8 cellular contexts compared by ENCODE assay signal in the genomic region with DNA sequence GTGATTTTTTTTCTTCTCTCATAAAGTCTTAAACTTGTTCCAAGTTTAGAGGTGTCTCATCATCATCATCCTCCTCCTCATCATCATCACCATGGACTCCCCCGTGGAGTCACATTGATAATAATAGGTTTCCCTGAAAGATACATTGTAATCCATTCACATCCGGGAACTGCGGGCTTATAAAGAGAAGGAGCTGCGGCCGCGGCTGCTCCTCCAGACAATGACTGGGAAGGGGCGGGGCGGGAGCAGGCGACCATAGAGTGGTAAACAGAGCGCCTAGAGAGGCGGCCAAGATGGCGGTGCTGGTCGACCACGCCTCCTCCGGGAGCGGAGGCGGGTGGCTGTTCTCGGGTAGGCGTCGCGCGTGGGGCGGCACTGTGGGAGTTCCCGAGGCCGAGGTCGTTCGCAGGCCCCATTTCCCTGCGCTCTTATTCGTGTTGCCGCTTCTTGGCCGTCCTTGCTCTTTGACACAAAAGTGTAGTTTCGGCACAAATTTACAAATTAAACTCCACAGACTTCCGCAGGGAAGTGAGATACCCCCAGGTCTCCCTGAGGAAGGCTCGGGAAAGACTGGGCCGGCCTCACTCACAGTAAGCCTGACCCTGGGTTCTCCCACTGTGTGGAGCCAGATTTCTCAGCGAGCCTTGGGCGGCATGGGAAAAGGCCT. TPM values are rescaled to one million over a fixed set of nuclear protein-coding genes. Genes with fewer than 3 reads are reported as not detected.
A peak's percentile ranks its signal among the peaks of the same experiment; 100 is the strongest.
DNase-seq lines count a peak whose midpoint lies in the region; ATAC-seq, FAIRE-seq and TF ChIP-seq lines count a peak whose summit lies in the region.

No MANE protein-coding gene starts in this region.

- H3K27ac Mint-ChIP-seq in activated CD8-positive, alpha-beta T cell treated with anti-CD3 and anti-CD28 coated beads, Interleukin-2, amount 10 ng/mL, durations not matched to agents 7 days and 5 days: peak overlapping the region; percentile 79

- peak; percentile 81 for ATAC-seq in HG03460 (IDR thresholded peaks at IDR 0.05; ENCODE audit: unreplicated experiment)
- ATAC-seq in activated CD8-positive, alpha-beta T cell treated with anti-CD3 and anti-CD28 coated beads, Interleukin-2, amount 10 ng/mL, durations not matched to agents 7 days and 5 days: peak; percentile 88
- peak; percentile 99 for ATAC-seq in lower lobe of right lung

- H3K4me3 Mint-ChIP-seq in activated CD8-positive, alpha-beta T cell treated with anti-CD3 and anti-CD28 coated beads, Interleukin-2, amount 10 ng/mL, durations not matched to agents 7 days and 5 days: peak overlapping the region; percentile 70

- H3K4me1 ChIP-seq in lower lobe of right lung: peaks cover 6% of the 10 kb centered on the region

- peak overlapping the region; percentile 86 for H3K27ac ChIP-seq in lower lobe of right lung

- H3K36me3 ChIP-seq in lower lobe of right lung: no peaks in the 10 kb centered on the region

- no peak for TF ChIP-seq CTCF in lower lobe of right lung (IDR thresholded peaks at IDR 0.05)

- intact Hi-C loops in lower lobe of right lung (cut with DNase I): loop anchor here (10.0 kb wide), 1 partner anchor 185 kb away; no protein-coding TSS in a partner anchor

- no peaks in the 10 kb centered on the region for H3K27me3 ChIP-seq in lower lobe of right lung (ENCODE audit: low read depth)

- POLR2A ChIA-PET in activated CD8-positive, alpha-beta T cell treated with anti-CD3 and anti-CD28 coated beads, Interleukin-2, amount 10 ng/mL, durations not matched to agents 7 days and 5 days (lab: Charles Lee): no interaction called here

- peaks cover 25% of the 10 kb centered on the region for H3K4me1 Mint-ChIP-seq in activated CD8-positive, alpha-beta T cell treated with anti-CD3 and anti-CD28 coated beads, Interleukin-2, amount 10 ng/mL, durations not matched to agents 7 days and 5 days (ENCODE audit: low read depth)

- CTCF ChIA-PET in activated CD8-positive, alpha-beta T cell treated with anti-CD3 and anti-CD28 coated beads, Interleukin-2, amount 10 ng/mL, durations not matched to agents 7 days and 5 days (lab: Charles Lee): no interaction called here

- DNase-seq in AML-193 (lab: John Stamatoyannopoulos, UW) (peak; percentile 81 to 83), GM19239 (ENCODE audit: insufficient read length, low spot score) (peak; percentile 60), NCI-H748 (lab: John Stamatoyannopoulos, UW; ENCODE audit: unreplicated experiment) (peak; percentile 99), lower lobe of right lung (peak; percentile 98)
- DNase-seq in activated CD8-positive, alpha-beta T cell treated with anti-CD3 and anti-CD28 coated beads, Interleukin-2, amount 10 ng/mL, durations not matched to agents 7 days and 5 days: peak; percentile 87
- peak; percentile 76 for DNase-seq in effector CD8-positive, alpha-beta T cell (lab: John Stamatoyannopoulos, UW)
- DNase-seq in stimulated activated CD4-positive, alpha-beta T cell treated with anti-CD3 and anti-CD28 coated beads, Interleukin-4, amount 100 ng/mL, for 48 hours (ENCODE audit: low read depth in 2 of 2): peak; percentile 50 to 66

- no peaks in the 10 kb centered on the region for H3K9me3 Mint-ChIP-seq in activated CD8-positive, alpha-beta T cell treated with anti-CD3 and anti-CD28 coated beads, Interleukin-2, amount 10 ng/mL, durations not matched to agents 7 days and 5 days (ENCODE audit: insufficient read depth)

- peaks cover 4% of the 10 kb centered on the region for H3K36me3 Mint-ChIP-seq in activated CD8-positive, alpha-beta T cell treated with anti-CD3 and anti-CD28 coated beads, Interleukin-2, amount 10 ng/mL, durations not matched to agents 7 days and 5 days (ENCODE audit: low read depth)

- H3K27me3 Mint-ChIP-seq in activated CD8-positive, alpha-beta T cell treated with anti-CD3 and anti-CD28 coated beads, Interleukin-2, amount 10 ng/mL, durations not matched to agents 7 days and 5 days (ENCODE audit: low read depth): peaks cover 36% of the 10 kb centered on the region

- FAIRE-seq in GM19239 (lab: Jason Lieb, UNC): peak; percentile 60

- peak overlapping the region; percentile 74 for H3K4me3 ChIP-seq in lower lobe of right lung

- no peaks in the 10 kb centered on the region for H3K9me3 ChIP-seq in lower lobe of right lung

RNA-seq across cellular contexts. Expression of gene TCF4, which starts 1.8 kb away (rescaled TPM):
- total RNA-seq in activated CD8-positive, alpha-beta T cell treated with anti-CD3 and anti-CD28 coated beads, Interleukin-2, amount 10 ng/mL, durations not matched to agents 7 days and 5 days: under 1 TPM; 0.21 to 0.26 TPM
- 112 TPM for total RNA-seq in lower lobe of right lung

Comparison
In these comparisons a context has a peak if more than half of its experiments do, and no peak if none do; other contexts are left out.
1. Peak in every context shown above with its lines: DNase-seq, ATAC-seq, H3K4me3 ChIP-seq and H3K27ac ChIP-seq.
2. RNA of gene TCF4, which starts 1.8 kb away (total RNA-seq): 112 TPM in lower lobe of right lung (single experiment); 0.21 to 0.26 TPM in activated CD8-positive, alpha-beta T cell treated with anti-CD3 and anti-CD28 coated beads, Interleukin-2, amount 10 ng/mL, durations not matched to agents 7 days and 5 days; every median in the first group is over 10 times any median in the second.